ENCODE assay signal across 21 cellular contexts in the genomic region with DNA sequence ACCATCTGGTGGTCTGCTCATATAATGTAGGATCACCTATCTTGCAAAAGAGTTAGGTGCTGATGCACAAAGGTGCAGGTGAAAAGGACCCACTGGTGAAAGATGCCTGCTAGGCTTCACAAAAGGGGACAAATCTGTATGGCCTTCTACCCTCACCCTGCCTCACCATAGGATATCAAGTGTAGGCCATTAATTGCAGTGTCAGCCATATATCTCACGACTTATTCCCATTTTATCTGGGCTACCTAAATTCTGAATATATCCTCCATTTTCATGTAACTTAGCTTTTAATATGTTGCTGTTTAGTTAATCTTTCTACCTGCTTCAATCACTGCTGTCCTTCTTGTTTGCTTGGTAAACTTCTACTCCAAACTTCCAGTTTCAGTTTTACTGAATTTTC.
A peak's percentile ranks its signal among the peaks of the same experiment; 100 is the strongest.
DNase-seq lines count a peak whose midpoint lies in the region; ATAC-seq, FAIRE-seq and TF ChIP-seq lines count a peak whose summit lies in the region.
"Had no signal": no experiment of that assay in that cellular context is flagged by ENCODE, and none has a peak within 500 bp of the region (broad histone marks: within the 10 kb centered on the region; RNA-seq: fewer than 3 reads in every experiment).

No MANE protein-coding gene starts in this region.

- no peaks in the 10 kb centered on the region for H3K27me3 Mint-ChIP-seq in central memory CD8-positive, alpha-beta T cell
- H3K27me3 Mint-ChIP-seq in effector memory CD8-positive, alpha-beta T cell = no peaks in the 10 kb centered on the region

- FAIRE-seq in A549 (lab: Jason Lieb, UNC) = no peak
- FAIRE-seq: D721Med had no signal

- no peak overlapping the region for H3K27ac ChIP-seq in A549
- peak overlapping the region; percentile 80; the same call in 1 of the 2 replicates for H3K27ac ChIP-seq in BLaER1
- peak overlapping the region; percentile 98 for H3K27ac ChIP-seq in KOPT-K1 (ENCODE audit: low read depth, low read length, poor library complexity, severe bottlenecking)
- H3K27ac ChIP-seq: HL-60, KMS-11, SK-N-MC had no signal

- TF ChIP-seq CTCF in A549 (IDR thresholded peaks at IDR 0.05) = no peak

- H3K4me1 Mint-ChIP-seq in central memory CD8-positive, alpha-beta T cell = peaks cover 51% of the 10 kb centered on the region
- peaks cover 27 to 30% of the 10 kb centered on the region in 2 donors for H3K4me1 Mint-ChIP-seq in effector memory CD8-positive, alpha-beta T cell (ENCODE audit: low read depth in 2 of 2)

- CTCF ChIA-PET in A549 (lab: Yijun Ruan, JAX) = no interaction called here

- peak overlapping the region; percentile 99 for H3K27ac Mint-ChIP-seq in central memory CD8-positive, alpha-beta T cell (ENCODE audit: low read depth)
- H3K27ac Mint-ChIP-seq in effector memory CD8-positive, alpha-beta T cell = peak overlapping the region in 1 of 2 donors; percentile 95

- H3K4me3 Mint-ChIP-seq in central memory CD8-positive, alpha-beta T cell = no peak overlapping the region
- no peak overlapping the region for H3K4me3 Mint-ChIP-seq in effector memory CD8-positive, alpha-beta T cell

- H3K36me3 ChIP-seq in BLaER1 (no peaks in the 10 kb centered on the region), KOPT-K1 (ENCODE audit: insufficient read depth, low read length) (no peaks in the 10 kb centered on the region)
- H3K36me3 ChIP-seq: BLaER1 treated with 17β-estradiol and CSF1 and Interleukin-3, amounts not matched to agents 10 nM and 100 nM; MG63 had no signal

- DNase-seq in A549 (ENCODE audit: low read depth in 1 of 2, low spot score in 1 of 2) = no peak
- DNase-seq in central memory CD8-positive, alpha-beta T cell (ENCODE audit: low spot score in 2 of 2) = no peak
- no peak for DNase-seq in effector memory CD8-positive, alpha-beta T cell
- DNase-seq: DMS79 treated with DMSO at 0.1 percent for 48 hours, GDM1, GOT3, MG63, NCI-H1105, NCI-H1694 treated with DMSO at 0.1 percent for 48 hours, NCI-H446, NCI-H748 treated with DMSO at 0.1 percent for 48 hours had no signal

- no peak overlapping the region for H3K9ac ChIP-seq in BLaER1
- H3K9ac ChIP-seq: BLaER1 treated with 17β-estradiol and CSF1 and Interleukin-3, amounts not matched to agents 10 nM and 100 nM; KMS-11 had no signal

- no peak for ATAC-seq in A549
- no peak for ATAC-seq in central memory CD8-positive, alpha-beta T cell (replicated peaks; ENCODE audit: extremely low read depth, poor library complexity, severe bottlenecking)
- ATAC-seq in GM21423 (IDR thresholded peaks at IDR 0.05; ENCODE audit: unreplicated experiment) = no peak
- no peak for ATAC-seq in effector memory CD8-positive, alpha-beta T cell (replicated peaks)
- ATAC-seq in activated CD4-positive, CD25-positive, alpha-beta regulatory T cell treated with anti-CD3 and anti-CD28 coated beads, Interleukin-2, amount 50 U/mL, for 24 hours = no peak
- ATAC-seq: Right ventricle myocardium inferior had no signal

- no peak overlapping the region for H3K4me3 ChIP-seq in A549
- no peak overlapping the region for H3K4me3 ChIP-seq in BLaER1
- H3K4me3 ChIP-seq: BLaER1 treated with 17β-estradiol and CSF1 and Interleukin-3, amounts not matched to agents 10 nM and 100 nM; MG63; SK-N-MC had no signal

- no peak overlapping the region for H3K4me2 ChIP-seq in A549
- peak overlapping the region; percentile 62; the same call in 1 of the 2 replicates for H3K4me2 ChIP-seq in BLaER1
- H3K4me2 ChIP-seq: KMS-11 had no signal

- POLR2A ChIA-PET in A549 (lab: Yijun Ruan, JAX) = no interaction called here

- H3K9me3 ChIP-seq in A549 (no peaks in the 10 kb centered on the region), BLaER1 (no peaks in the 10 kb centered on the region; the same call in 1 of the 2 replicates), KOPT-K1 (ENCODE audit: insufficient read depth, low read length, poor library complexity, severe bottlenecking) (no peaks in the 10 kb centered on the region)
- H3K9me3 ChIP-seq: MG63 had no signal

- H3K27me3 ChIP-seq in BLaER1 = no peaks in the 10 kb centered on the region
- H3K27me3 ChIP-seq: BLaER1 treated with 17β-estradiol and CSF1 and Interleukin-3, amounts not matched to agents 10 nM and 100 nM; MG63 had no signal

- H3K4me1 ChIP-seq in A549 (no peaks in the 10 kb centered on the region), BLaER1 (peaks cover 40% of the 10 kb centered on the region)

- TF ChIP-seq POLR2A in A549 (IDR thresholded peaks at IDR 0.05; ENCODE audit: low read length) = no peak

- WGBS in A549 (ENCODE audit: missing lambda C conversion rate) = 0% methylated on average over 1 of the region's 1 CpG

- H3K9me3 Mint-ChIP-seq in central memory CD8-positive, alpha-beta T cell = peaks cover 15% of the 10 kb centered on the region
- no peaks in the 10 kb centered on the region for H3K9me3 Mint-ChIP-seq in effector memory CD8-positive, alpha-beta T cell

- no peak for TF ChIP-seq EP300 in A549 (IDR thresholded peaks at IDR 0.05)

- TF ChIP-seq RAD21 in A549 (conservative IDR thresholded peaks at IDR 0.05 in 1 of 2, IDR thresholded peaks at IDR 0.05 in 1 of 2) = no peak

- no peaks in the 10 kb centered on the region for H4K20me1 ChIP-seq in BLaER1
- H4K20me1 ChIP-seq: BLaER1 treated with 17β-estradiol and CSF1 and Interleukin-3, amounts not matched to agents 10 nM and 100 nM had no signal

- H3K36me3 Mint-ChIP-seq in central memory CD8-positive, alpha-beta T cell (ENCODE audit: insufficient read depth) = peaks cover 12% of the 10 kb centered on the region
- peaks cover 7% of the 10 kb centered on the region for H3K36me3 Mint-ChIP-seq in effector memory CD8-positive, alpha-beta T cell (ENCODE audit: insufficient read depth)

TF ChIP-seq in A549, 52 proteins besides CTCF, POLR2A, EP300 and RAD21:
- TF ChIP-seq MAFK (IDR thresholded peaks at IDR 0.05; ENCODE audit: partially characterized antibody) (peak; percentile 35), RNF2 (IDR thresholded peaks at IDR 0.05; ENCODE audit: borderline replicate concordance, low read depth) (no peak), PHF8 (IDR thresholded peaks at IDR 0.05; ENCODE audit: borderline replicate concordance, low read depth) (no peak), RCOR1 (IDR thresholded peaks at IDR 0.05; ENCODE audit: low read depth, low read length) (no peak), JUN (IDR thresholded peaks at IDR 0.05) (no peak), POLR2AphosphoS2 (conservative IDR thresholded peaks at IDR 0.05; ENCODE audit: low read length) (no peak), HOXB13 (CRISPR knock-in tag; IDR thresholded peaks at IDR 0.05; ENCODE audit: low read depth) (no peak)
- TF ChIP-seq, protein P1, sequence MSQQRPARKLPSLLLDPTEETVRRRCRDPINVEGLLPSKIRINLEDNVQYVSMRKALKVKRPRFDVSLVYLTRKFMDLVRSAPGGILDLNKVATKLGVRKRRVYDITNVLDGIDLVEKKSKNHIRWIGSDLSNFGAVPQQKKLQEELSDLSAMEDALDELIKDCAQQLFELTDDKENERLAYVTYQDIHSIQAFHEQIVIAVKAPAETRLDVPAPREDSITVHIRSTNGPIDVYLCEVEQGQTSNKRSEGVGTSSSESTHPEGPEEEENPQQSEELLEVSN (IDR thresholded peaks at IDR 0.05; ENCODE audit: borderline replicate concordance, low read depth) = no peak
TF ChIP-seq in A549: peak in this region for 1.

Comparison
In these comparisons a context has a peak if more than half of its experiments do, and no peak if none do; other contexts are left out.
1. H3K27ac ChIP-seq: peak in BLaER1 (single experiment) and KOPT-K1 (single experiment); none in A549 (0 of 2).